1 cellular context compared by ENCODE assay signal in genomic region chr6:13485303-13485702, GRCh38.
TF ChIP-seq lines count a peak whose summit lies in the region.

No MANE protein-coding gene starts in this region.

TF ChIP-seq in GM23338, 12 proteins besides CTCF, POLR2A, EP300 and RAD21 (continued from another document):
- no peak for TF ChIP-seq JUNB (IDR thresholded peaks at IDR 0.05; ENCODE audit: unreplicated experiment)
- no peak for TF ChIP-seq STAT1 (IDR thresholded peaks at IDR 0.05; ENCODE audit: unreplicated experiment)
- no peak for TF ChIP-seq ZNF331 (CRISPR knock-in tag; IDR thresholded peaks at IDR 0.05; ENCODE audit: low read depth)
- no peak for TF ChIP-seq ZNF114 (CRISPR knock-in tag; IDR thresholded peaks at IDR 0.05)
- no peak for TF ChIP-seq EZH2phosphoT487 (IDR thresholded peaks at IDR 0.05; ENCODE audit: unreplicated experiment)
- no peak for TF ChIP-seq REST (IDR thresholded peaks at IDR 0.05; ENCODE audit: unreplicated experiment)
- no peak for TF ChIP-seq EZH2 (IDR thresholded peaks at IDR 0.05; ENCODE audit: low read depth, unreplicated experiment)
- TF ChIP-seq NANOG (IDR thresholded peaks at IDR 0.05; ENCODE audit: borderline replicate concordance), result no peak
- TF ChIP-seq CREB1 (CRISPR knock-in tag; IDR thresholded peaks at IDR 0.05; ENCODE audit: low read depth), result no peak
